In genomic region chr1:43171312-43171875, GRCh38 we compare ENCODE assay signal across 8 cellular contexts. TPM values are rescaled to one million over a fixed set of nuclear protein-coding genes. Genes with fewer than 3 reads are reported as not detected.
DNase-seq lines count a peak whose midpoint lies in the region; ATAC-seq and TF ChIP-seq lines count a peak whose summit lies in the region.

No MANE protein-coding gene starts in this region.

- CTCF ChIA-PET in SK-N-SH (lab: Yijun Ruan, JAX): interaction anchor here (0.7 to 1.3 kb wide), 3 partner anchors 20 to 258 kb away, joined by 3 to 4 read pairs (median 3); no protein-coding TSS in a partner anchor

- POLR2A ChIA-PET in SK-N-SH (lab: Yijun Ruan, JAX): interaction anchor here (0.7 to 1.5 kb wide), 4 partner anchors 9 to 197 kb away, joined by 3 to 6 read pairs (median 3); a partner anchor contains a TSS

- in situ Hi-C loops in gastrocnemius medialis (cut with MboI; ENCODE audit: low sequenced_read_pairs in 4 of 4): no loop called here

- peak overlapping the region; percentile 97 for H3K4me3 Mint-ChIP-seq in T-helper 2 cell treated with Interferon-gamma antibody and Interleukin-4, amounts not matched to agents 5 μg/mL and 100 μg/mL, for 36 hours

- H3K27me3 Mint-ChIP-seq in T-helper 2 cell treated with Interferon-gamma antibody and Interleukin-4, amounts not matched to agents 5 μg/mL and 100 μg/mL, for 36 hours (ENCODE audit: low read depth): peaks cover 13% of the 10 kb centered on the region

- no peak for TF ChIP-seq EP300 in SK-N-SH (IDR thresholded peaks at IDR 0.05; ENCODE audit: borderline replicate concordance in 1 of 2, low read depth in 1 of 2, low read length in 1 of 2)

- no peaks in the 10 kb centered on the region for H3F3A ChIP-seq in SK-N-SH (replicated peaks; ENCODE audit: insufficient read depth)

- 7% methylated on average over 12 of the region's 17 CpGs for WGBS in SK-N-SH (ENCODE audit: low lambda C conversion rate)

- intact Hi-C loops in gastrocnemius medialis (cut with DNase I; ENCODE audit: low total_unique reads): loop anchor here (5.0 to 10.0 kb wide), 5 partner anchors 196 to 714 kb away; partner anchors contain the start of genes C1orf50, ELOVL1, KDM4A and P3H1

- H3K4me1 Mint-ChIP-seq in T-helper 2 cell treated with Interferon-gamma antibody and Interleukin-4, amounts not matched to agents 5 μg/mL and 100 μg/mL, for 36 hours (ENCODE audit: low read depth): peaks cover 11% of the 10 kb centered on the region

- H3K79me2 ChIP-seq in SK-N-SH (ENCODE audit: insufficient read depth): peaks cover 34% of the 10 kb centered on the region

- H3K4me2 ChIP-seq in SK-N-SH: peak overlapping the region; percentile 91

- H3K27me3 ChIP-seq in SK-N-SH (ENCODE audit: insufficient read depth): no peaks in the 10 kb centered on the region
- H3K27me3 ChIP-seq in gastrocnemius medialis: peaks cover 0 to 5% (median 0%) of the 10 kb centered on the region in 3 donors

- H3K9me2 ChIP-seq in SK-N-SH: no peaks in the 10 kb centered on the region

- peak overlapping the region; percentile 65; the same call in 1 of the 2 replicates for H2AFZ ChIP-seq in SK-N-SH (ENCODE audit: low read depth)

- peaks cover 5 to 7% of the 10 kb centered on the region in 2 experiments; a peak in 2 of 4 replicates for H3K4me1 ChIP-seq in SK-N-SH (ENCODE audit: control insufficient read depth in 1 of 2, insufficient read depth in 2 of 2, low read depth in 1 of 2, low read length in 1 of 2)
- peaks cover 14% of the 10 kb centered on the region in 2 donors for H3K4me1 ChIP-seq in gastrocnemius medialis

- no peaks in the 10 kb centered on the region for H3K9me3 ChIP-seq in SK-N-SH
- no peaks in the 10 kb centered on the region for H3K9me3 ChIP-seq in gastrocnemius medialis

- DNase-seq in T-helper 2 cell treated with Interferon-gamma antibody and Interleukin-4, amounts not matched to agents 5 μg/mL and 100 μg/mL, for 36 hours (ENCODE audit: low spot score): no peak
- DNase-seq in T-helper 2 cell (no peak), SK-N-SH (no peak), foreskin fibroblast (peak in 1 of 2 donors; percentile 18), gastrocnemius medialis (no peak), superior temporal gyrus (ENCODE audit: extremely low spot score) (no peak), DMS79 (lab: John Stamatoyannopoulos, UW) (no peak)

- H3K27ac ChIP-seq in SK-N-SH (ENCODE audit: low read depth in 2 of 2, low read length in 1 of 2) (peak overlapping the region in 1 of 2 experiments; percentile 61; a peak in 2 of 4 replicates), gastrocnemius medialis (peak overlapping the region; percentile 50 to 81 (median 74))

- H3K36me3 Mint-ChIP-seq in T-helper 2 cell treated with Interferon-gamma antibody and Interleukin-4, amounts not matched to agents 5 μg/mL and 100 μg/mL, for 36 hours (ENCODE audit: low read depth): peaks cover 27% of the 10 kb centered on the region

- TF ChIP-seq CTCF in SK-N-SH (IDR thresholded peaks at IDR 0.05): no peak
- no peak for TF ChIP-seq CTCF in foreskin fibroblast (IDR thresholded peaks at IDR 0.05; ENCODE audit: low read depth, low read length)
- TF ChIP-seq CTCF in gastrocnemius medialis (IDR thresholded peaks at IDR 0.05 in 4 of 5, conservative IDR thresholded peaks at IDR 0.05 in 1 of 5): no peak

- peak overlapping the region; percentile 35 for H3K27ac Mint-ChIP-seq in T-helper 2 cell treated with Interferon-gamma antibody and Interleukin-4, amounts not matched to agents 5 μg/mL and 100 μg/mL, for 36 hours

- H3K4me3 ChIP-seq in SK-N-SH (ENCODE audit: low read depth in 2 of 2, low read length in 1 of 2) (peak overlapping the region; percentile 83 to 100), foreskin fibroblast (ENCODE audit: low read depth in 1 of 2, low read length in 2 of 2) (peak overlapping the region; percentile 88 to 98), gastrocnemius medialis (peak overlapping the region; percentile 85 to 94 (median 92))

- no peak for ATAC-seq in gastrocnemius medialis
- no peak for ATAC-seq in HG03342 (IDR thresholded peaks at IDR 0.05; ENCODE audit: unreplicated experiment)

- H3K9ac ChIP-seq in SK-N-SH: peak overlapping the region; percentile 73

- peaks cover 42 to 43% of the 10 kb centered on the region in 2 experiments for H3K36me3 ChIP-seq in SK-N-SH (replicated peaks in 1 of 2; ENCODE audit: control insufficient read depth in 1 of 2, insufficient read depth in 2 of 2, low read length in 1 of 2)
- peaks cover 0 to 40% of the 10 kb centered on the region in 2 donors for H3K36me3 ChIP-seq in gastrocnemius medialis

- H3K9me3 Mint-ChIP-seq in T-helper 2 cell treated with Interferon-gamma antibody and Interleukin-4, amounts not matched to agents 5 μg/mL and 100 μg/mL, for 36 hours: peaks cover 3% of the 10 kb centered on the region

- no peaks in the 10 kb centered on the region; the same call in 1 of the 2 replicates for H4K20me1 ChIP-seq in SK-N-SH (ENCODE audit: insufficient read depth)

- no peak for TF ChIP-seq RAD21 in SK-N-SH (IDR thresholded peaks at IDR 0.05; ENCODE audit: low read length)

- TF ChIP-seq POLR2A in gastrocnemius medialis (IDR thresholded peaks at IDR 0.05): no peak

TF ChIP-seq in SK-N-SH, 30 proteins besides CTCF, POLR2A, EP300 and RAD21:
- TF ChIP-seq NRF1 (IDR thresholded peaks at IDR 0.05; ENCODE audit: low read depth, low read length): no peak
- TF ChIP-seq FOSL2 (IDR thresholded peaks at IDR 0.05; ENCODE audit: borderline replicate concordance, low read depth): no peak
- no peak for TF ChIP-seq JUND (IDR thresholded peaks at IDR 0.05)
- TF ChIP-seq NFIC (IDR thresholded peaks at IDR 0.05; ENCODE audit: borderline replicate concordance): no peak
- TF ChIP-seq RCOR1 (IDR thresholded peaks at IDR 0.05; ENCODE audit: low read length): no peak
- TF ChIP-seq TCF12 (IDR thresholded peaks at IDR 0.05): no peak
- TF ChIP-seq MEF2A (IDR thresholded peaks at IDR 0.05; ENCODE audit: borderline replicate concordance, low read depth): no peak
- TF ChIP-seq RFX5 (IDR thresholded peaks at IDR 0.05; ENCODE audit: low read length): no peak
- TF ChIP-seq GATA2 (CRISPR knock-in tag; IDR thresholded peaks at IDR 0.05): no peak
- no peak for TF ChIP-seq SMC3 (IDR thresholded peaks at IDR 0.05; ENCODE audit: low read depth, low read length)
- TF ChIP-seq CHD2 (IDR thresholded peaks at IDR 0.05; ENCODE audit: low read length, partially characterized antibody): no peak
- no peak for TF ChIP-seq EZH2phosphoT487 (IDR thresholded peaks at IDR 0.05; ENCODE audit: borderline replicate concordance, low read depth)
- TF ChIP-seq GABPA (IDR thresholded peaks at IDR 0.05; ENCODE audit: low read depth): no peak
- TF ChIP-seq, protein P1, sequence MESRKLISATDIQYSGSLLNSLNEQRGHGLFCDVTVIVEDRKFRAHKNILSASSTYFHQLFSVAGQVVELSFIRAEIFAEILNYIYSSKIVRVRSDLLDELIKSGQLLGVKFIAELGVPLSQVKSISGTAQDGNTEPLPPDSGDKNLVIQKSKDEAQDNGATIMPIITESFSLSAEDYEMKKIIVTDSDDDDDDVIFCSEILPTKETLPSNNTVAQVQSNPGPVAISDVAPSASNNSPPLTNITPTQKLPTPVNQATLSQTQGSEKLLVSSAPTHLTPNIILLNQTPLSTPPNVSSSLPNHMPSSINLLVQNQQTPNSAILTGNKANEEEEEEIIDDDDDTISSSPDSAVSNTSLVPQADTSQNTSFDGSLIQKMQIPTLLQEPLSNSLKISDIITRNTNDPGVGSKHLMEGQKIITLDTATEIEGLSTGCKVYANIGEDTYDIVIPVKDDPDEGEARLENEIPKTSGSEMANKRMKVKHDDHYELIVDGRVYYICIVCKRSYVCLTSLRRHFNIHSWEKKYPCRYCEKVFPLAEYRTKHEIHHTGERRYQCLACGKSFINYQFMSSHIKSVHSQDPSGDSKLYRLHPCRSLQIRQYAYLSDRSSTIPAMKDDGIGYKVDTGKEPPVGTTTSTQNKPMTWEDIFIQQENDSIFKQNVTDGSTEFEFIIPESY (IDR thresholded peaks at IDR 0.05; ENCODE audit: borderline replicate concordance, low read depth): no peak
TF ChIP-seq in SK-N-SH: peak in this region for 0.

RNA-seq across cellular contexts. Expression of gene EBNA1BP2, which starts 0.7 kb away (rescaled TPM):
- polyA plus RNA-seq in SK-N-SH (2012; rRNA removed): 134 and 146 TPM in 2 replicates
- polyA plus RNA-seq in SK-N-SH (2012; cell fraction: cytosol; rRNA removed): 145 and 150 TPM in 2 replicates
- polyA plus RNA-seq in SK-N-SH (2012; cell fraction: nucleus; rRNA removed): 110 and 125 TPM in 2 replicates
- 10 to 100 TPM; 41.2 to 68.4 (median 59.1) TPM for total RNA-seq in gastrocnemius medialis

RNA-seq across cellular contexts. Expression of gene CFAP57, which starts 0.7 kb away (rescaled TPM):
- polyA plus RNA-seq in SK-N-SH (2012; rRNA removed): 0.36 and 0.60 TPM in 2 replicates
- polyA plus RNA-seq in SK-N-SH (2012; cell fraction: cytosol; rRNA removed): 0.42 and 0.44 TPM in 2 replicates
- polyA plus RNA-seq in SK-N-SH (2012; cell fraction: nucleus; rRNA removed): 1.2 TPM in 2 replicates
- total RNA-seq in gastrocnemius medialis: under 1 TPM in 2 of 4 donors, not detected in 2; 0.10 to 0.13 TPM
